In genomic region chr4:182869697-182870096, GRCh38 we compare ENCODE assay signal across 16 cellular contexts. TPM values are rescaled to one million over a fixed set of nuclear protein-coding genes. Genes with fewer than 3 reads are reported as not detected.
A peak's percentile ranks its signal among the peaks of the same experiment; 100 is the strongest.
DNase-seq lines count a peak whose midpoint lies in the region; FAIRE-seq and TF ChIP-seq lines count a peak whose summit lies in the region.
"Had no signal": no experiment of that assay in that cellular context is flagged by ENCODE, and none has a peak within 500 bp of the region (broad histone marks: within the 10 kb centered on the region; RNA-seq: fewer than 3 reads in every experiment).

No MANE protein-coding gene starts in this region.

- H3K27me3 Mint-ChIP-seq in astrocyte (ENCODE audit: low read depth, unreplicated experiment), result no peaks in the 10 kb centered on the region

- in situ Hi-C loops in brain microvascular endothelial cell (cut with HindIII; ENCODE audit: low pct_ligation_motif_present, low sequenced_read_pairs), result no loop called here

- H3K4me2 ChIP-seq in astrocyte (ENCODE audit: low read length), result no peak overlapping the region

- no peak overlapping the region for H2AFZ ChIP-seq in astrocyte (ENCODE audit: low read depth, low read length)
- H2AFZ ChIP-seq: GM23248 had no signal

- H3K36me3 Mint-ChIP-seq in astrocyte (ENCODE audit: low read depth, unreplicated experiment), result peaks cover 3% of the 10 kb centered on the region

- H3K27ac ChIP-seq in astrocyte (ENCODE audit: low read depth, low read length) (no peak overlapping the region), brain microvascular endothelial cell (no peak overlapping the region)
- H3K27ac ChIP-seq: BLaER1 treated with 17β-estradiol and CSF1 and Interleukin-3, amounts not matched to agents 10 nM and 100 nM; GM23248 had no signal

- no peak for TF ChIP-seq CTCF in astrocyte (IDR thresholded peaks at IDR 0.05; ENCODE audit: insufficient read depth, low read depth, low read length)
- no peak for TF ChIP-seq CTCF in brain microvascular endothelial cell (IDR thresholded peaks at IDR 0.05; ENCODE audit: low read depth, low read length, missing control alignments)

- no peak overlapping the region for H3K4me3 Mint-ChIP-seq in astrocyte (ENCODE audit: unreplicated experiment)
- H3K4me3 Mint-ChIP-seq: B cell; CD8-positive, alpha-beta T cell had no signal

- no peak overlapping the region for H3K4me3 ChIP-seq in astrocyte (ENCODE audit: insufficient read depth, low read depth, low read length)
- no peak overlapping the region for H3K4me3 ChIP-seq in brain microvascular endothelial cell (ENCODE audit: low read depth, low read length)
- H3K4me3 ChIP-seq: BLaER1 treated with 17β-estradiol and CSF1 and Interleukin-3, amounts not matched to agents 10 nM and 100 nM; GM23248; HAP-1 had no signal

- no peaks in the 10 kb centered on the region for H3K27me3 ChIP-seq in astrocyte (ENCODE audit: insufficient read depth, low read length)
- no peaks in the 10 kb centered on the region for H3K27me3 ChIP-seq in brain microvascular endothelial cell (replicated peaks)

- no peaks in the 10 kb centered on the region for H3K36me3 ChIP-seq in astrocyte (ENCODE audit: insufficient read depth, low read length)
- H3K36me3 ChIP-seq in brain microvascular endothelial cell (replicated peaks), result no peaks in the 10 kb centered on the region
- H3K36me3 ChIP-seq: HAP-1 had no signal

- no peak for FAIRE-seq in astrocyte (lab: Jason Lieb, UNC)
- FAIRE-seq: G401.6, GM12891, GM19239 had no signal

- no peaks in the 10 kb centered on the region for H3K4me1 ChIP-seq in astrocyte (ENCODE audit: insufficient read depth, low read length)

- no peaks in the 10 kb centered on the region for H3K9me3 ChIP-seq in astrocyte (ENCODE audit: insufficient read depth, low read depth, low read length)
- H3K9me3 ChIP-seq: HAP-1 had no signal

- H4K20me1 ChIP-seq in astrocyte (ENCODE audit: insufficient read depth, low read length), result no peaks in the 10 kb centered on the region

- no peak overlapping the region for H3K9ac ChIP-seq in astrocyte (ENCODE audit: low read length)
- H3K9ac ChIP-seq: BLaER1 treated with 17β-estradiol and CSF1 and Interleukin-3, amounts not matched to agents 10 nM and 100 nM; GM23248 had no signal

- peak; percentile 13 for DNase-seq in activated effector memory CD4-positive, alpha-beta T cell treated with anti-CD3 and anti-CD28 coated beads, Interleukin-2, amount 50 U/mL, for 16 hours
- no peak for DNase-seq in activated effector memory CD4-positive, alpha-beta T cell treated with Interleukin-2 at 50 U/mL for 16 hours
- no peak for DNase-seq in astrocyte (ENCODE audit: low read depth)
- peak; percentile 83 for DNase-seq in myocyte (ENCODE audit: low read depth)
- no peak for DNase-seq in SW480 (ENCODE audit: low spot score)
- DNase-seq in brain microvascular endothelial cell, result no peak
- DNase-seq in NCI-H526 treated with DMSO at 0.1 percent for 48 hours (lab: John Stamatoyannopoulos, UW), result no peak
- DNase-seq: Calu3; CD8-positive, alpha-beta T cell; GM23248 had no signal

- H3K4me1 Mint-ChIP-seq in astrocyte (ENCODE audit: low read depth, unreplicated experiment), result peaks cover 2% of the 10 kb centered on the region

- no peaks in the 10 kb centered on the region for H3K79me2 ChIP-seq in astrocyte (ENCODE audit: insufficient read depth, low read length)

- peak overlapping the region; percentile 36 for H3K27ac Mint-ChIP-seq in astrocyte (ENCODE audit: unreplicated experiment)
- H3K27ac Mint-ChIP-seq: B cell; CD8-positive, alpha-beta T cell had no signal

- H3K9me3 Mint-ChIP-seq in astrocyte (ENCODE audit: unreplicated experiment), result no peaks in the 10 kb centered on the region
- H3K9me3 Mint-ChIP-seq: CD8-positive, alpha-beta T cell had no signal

RNA-seq across cellular contexts. Expression of gene DCTD, which starts 47.5 kb away (rescaled TPM):
- total RNA-seq in astrocyte (116 and 119 TPM in 2 replicates), myocyte (70.2 and 77.3 TPM in 2 replicates)
- polyA plus RNA-seq in myocyte (2012), result 142 TPM

Comparison
In these comparisons a context has a peak if more than half of its experiments do, and no peak if none do; other contexts are left out.
1. DNase-seq: peak in activated effector memory CD4-positive, alpha-beta T cell treated with anti-CD3 and anti-CD28 coated beads, Interleukin-2, amount 50 U/mL, for 16 hours (single experiment) and myocyte (single experiment); none in activated effector memory CD4-positive, alpha-beta T cell treated with Interleukin-2 at 50 U/mL for 16 hours (single experiment), astrocyte (single experiment), SW480 (single experiment), brain microvascular endothelial cell (single experiment) and NCI-H526 treated with DMSO at 0.1 percent for 48 hours (single experiment).